ENCODE assay signal across 1 cellular context in genomic region chr10:6053303-6053702, GRCh38.
TF ChIP-seq lines count a peak whose summit lies in the region.

No MANE protein-coding gene starts in this region.

TF ChIP-seq in HCT116, 20 proteins besides CTCF, POLR2A, EP300 and RAD21 (continued from another document):
- TF ChIP-seq CEBPB (IDR thresholded peaks at IDR 0.05; ENCODE audit: low read depth) (no peak), CBX3 (IDR thresholded peaks at IDR 0.05; ENCODE audit: low read depth) (no peak), YY1 (IDR thresholded peaks at IDR 0.05; ENCODE audit: extremely low read depth, insufficient replicate concordance, low read depth, low read length) (no peak), JUND (IDR thresholded peaks at IDR 0.05) (no peak), POLR2AphosphoS5 (IDR thresholded peaks at IDR 0.05; ENCODE audit: low read depth, low read length) (no peak), ZNF274 (IDR thresholded peaks at IDR 0.05; ENCODE audit: low read depth, low read length) (no peak), MAX (IDR thresholded peaks at IDR 0.05) (no peak), EGR1 (IDR thresholded peaks at IDR 0.05; ENCODE audit: low read depth) (no peak), SIN3A (IDR thresholded peaks at IDR 0.05; ENCODE audit: low read depth) (no peak), EZH2 (IDR thresholded peaks at IDR 0.05) (no peak)
- TF ChIP-seq, protein P1, sequence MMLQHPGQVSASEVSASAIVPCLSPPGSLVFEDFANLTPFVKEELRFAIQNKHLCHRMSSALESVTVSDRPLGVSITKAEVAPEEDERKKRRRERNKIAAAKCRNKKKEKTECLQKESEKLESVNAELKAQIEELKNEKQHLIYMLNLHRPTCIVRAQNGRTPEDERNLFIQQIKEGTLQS (IDR thresholded peaks at IDR 0.05), result no peak
- TF ChIP-seq, protein P2, sequence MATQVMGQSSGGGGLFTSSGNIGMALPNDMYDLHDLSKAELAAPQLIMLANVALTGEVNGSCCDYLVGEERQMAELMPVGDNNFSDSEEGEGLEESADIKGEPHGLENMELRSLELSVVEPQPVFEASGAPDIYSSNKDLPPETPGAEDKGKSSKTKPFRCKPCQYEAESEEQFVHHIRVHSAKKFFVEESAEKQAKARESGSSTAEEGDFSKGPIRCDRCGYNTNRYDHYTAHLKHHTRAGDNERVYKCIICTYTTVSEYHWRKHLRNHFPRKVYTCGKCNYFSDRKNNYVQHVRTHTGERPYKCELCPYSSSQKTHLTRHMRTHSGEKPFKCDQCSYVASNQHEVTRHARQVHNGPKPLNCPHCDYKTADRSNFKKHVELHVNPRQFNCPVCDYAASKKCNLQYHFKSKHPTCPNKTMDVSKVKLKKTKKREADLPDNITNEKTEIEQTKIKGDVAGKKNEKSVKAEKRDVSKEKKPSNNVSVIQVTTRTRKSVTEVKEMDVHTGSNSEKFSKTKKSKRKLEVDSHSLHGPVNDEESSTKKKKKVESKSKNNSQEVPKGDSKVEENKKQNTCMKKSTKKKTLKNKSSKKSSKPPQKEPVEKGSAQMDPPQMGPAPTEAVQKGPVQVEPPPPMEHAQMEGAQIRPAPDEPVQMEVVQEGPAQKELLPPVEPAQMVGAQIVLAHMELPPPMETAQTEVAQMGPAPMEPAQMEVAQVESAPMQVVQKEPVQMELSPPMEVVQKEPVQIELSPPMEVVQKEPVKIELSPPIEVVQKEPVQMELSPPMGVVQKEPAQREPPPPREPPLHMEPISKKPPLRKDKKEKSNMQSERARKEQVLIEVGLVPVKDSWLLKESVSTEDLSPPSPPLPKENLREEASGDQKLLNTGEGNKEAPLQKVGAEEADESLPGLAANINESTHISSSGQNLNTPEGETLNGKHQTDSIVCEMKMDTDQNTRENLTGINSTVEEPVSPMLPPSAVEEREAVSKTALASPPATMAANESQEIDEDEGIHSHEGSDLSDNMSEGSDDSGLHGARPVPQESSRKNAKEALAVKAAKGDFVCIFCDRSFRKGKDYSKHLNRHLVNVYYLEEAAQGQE (IDR thresholded peaks at IDR 0.05; ENCODE audit: low read depth), result no peak
